In the genomic region with DNA sequence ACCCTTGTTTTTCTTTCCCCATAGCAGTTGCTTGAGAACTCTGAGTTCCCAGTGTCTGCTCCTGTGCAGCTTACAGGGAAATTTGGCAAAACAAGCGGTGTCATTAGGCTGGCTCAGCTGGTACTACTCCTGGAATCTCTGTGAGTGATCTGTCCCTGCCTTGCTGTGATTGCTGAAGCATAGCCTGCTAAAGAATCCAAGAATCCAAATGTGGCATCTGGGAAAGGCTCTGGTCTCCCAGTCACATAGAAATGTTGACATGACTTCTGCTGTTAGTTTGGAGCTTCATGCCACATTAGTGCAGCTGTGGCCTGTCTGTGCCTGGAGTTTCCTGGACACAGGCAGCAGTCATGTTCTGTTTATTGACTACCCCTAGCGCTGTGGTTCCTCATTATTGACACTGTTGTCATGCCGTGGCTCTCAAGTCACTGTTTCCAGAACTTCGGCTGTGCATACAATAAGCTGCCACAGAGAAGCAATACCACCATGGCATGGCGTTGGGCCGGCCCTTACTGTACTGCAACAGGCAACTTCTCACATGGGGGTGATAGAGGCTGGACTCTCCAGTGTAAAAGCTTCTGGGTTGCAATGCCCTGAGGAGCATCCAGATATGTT, we compare ENCODE assay signal across 1 cellular context.
TF ChIP-seq lines count a peak whose summit lies in the region.

No MANE protein-coding gene starts in this region.

TF ChIP-seq in GM23338, 12 proteins besides CTCF, POLR2A, EP300 and RAD21 (continued from another document):
- TF ChIP-seq ZNF462 (CRISPR knock-in tag; IDR thresholded peaks at IDR 0.05) (no peak), REST (IDR thresholded peaks at IDR 0.05; ENCODE audit: unreplicated experiment) (no peak), NANOG (IDR thresholded peaks at IDR 0.05; ENCODE audit: borderline replicate concordance) (no peak), EZH2 (IDR thresholded peaks at IDR 0.05; ENCODE audit: low read depth, unreplicated experiment) (no peak), JUNB (IDR thresholded peaks at IDR 0.05; ENCODE audit: unreplicated experiment) (no peak), ETS1 (IDR thresholded peaks at IDR 0.05) (no peak), EZH2phosphoT487 (IDR thresholded peaks at IDR 0.05; ENCODE audit: unreplicated experiment) (no peak), ZNF114 (CRISPR knock-in tag; IDR thresholded peaks at IDR 0.05) (no peak)
